Comparison of ENCODE assay signal across 8 cellular contexts in genomic region chr13:45340422-45341033, GRCh38. TPM values are rescaled to one million over a fixed set of nuclear protein-coding genes. Genes with fewer than 3 reads are reported as not detected.
DNase-seq lines count a peak whose midpoint lies in the region; ATAC-seq and TF ChIP-seq lines count a peak whose summit lies in the region.

No MANE protein-coding gene starts in this region.

- DNase-seq in AG08396 (ENCODE audit: low spot score) = peak; percentile 82
- DNase-seq in NCI-H446 (lab: John Stamatoyannopoulos, UW) = peak; percentile 40 to 78
- peak; percentile 73 for DNase-seq in activated CD4-positive, alpha-beta T cell treated with anti-CD3 and anti-CD28 coated beads, Interleukin-2, amount 50 U/mL, for 1 hour
- DNase-seq in coronary artery (ENCODE audit: low spot score) = peak; percentile 96
- peak; percentile 94 for DNase-seq in left lobe of liver (ENCODE audit: low spot score)
- DNase-seq in stimulated activated CD4-positive, alpha-beta T cell treated with anti-CD3 and anti-CD28 coated beads, Interleukin-1b, Interleukin-23, amount 100 ng/mL, for 48 hours = peak; percentile 88

- peak overlapping the region; percentile 99 to 100 for H3K27ac ChIP-seq in coronary artery

- ATAC-seq in GM18861 (IDR thresholded peaks at IDR 0.05; ENCODE audit: unreplicated experiment) (peak; percentile 23), HG03103 (IDR thresholded peaks at IDR 0.05; ENCODE audit: low read depth, unreplicated experiment) (peak; percentile 27), left lobe of liver (peak; percentile 60)

- peak; percentile 27 for TF ChIP-seq CTCF in coronary artery (IDR thresholded peaks at IDR 0.05)

- peak overlapping the region; percentile 93 for H3K4me3 ChIP-seq in coronary artery

RNA-seq across cellular contexts. Expression of gene TPT1, which starts 0.5 kb away (rescaled TPM):
- 2,011 TPM for total RNA-seq in left lobe of liver

Comparison
In these comparisons a context has a peak if more than half of its experiments do, and no peak if none do; other contexts are left out.
1. Peak in every context shown above with its lines: DNase-seq, ATAC-seq, H3K4me3 ChIP-seq and H3K27ac ChIP-seq.